Comparison of ENCODE assay signal across 8 cellular contexts in the genomic region with DNA sequence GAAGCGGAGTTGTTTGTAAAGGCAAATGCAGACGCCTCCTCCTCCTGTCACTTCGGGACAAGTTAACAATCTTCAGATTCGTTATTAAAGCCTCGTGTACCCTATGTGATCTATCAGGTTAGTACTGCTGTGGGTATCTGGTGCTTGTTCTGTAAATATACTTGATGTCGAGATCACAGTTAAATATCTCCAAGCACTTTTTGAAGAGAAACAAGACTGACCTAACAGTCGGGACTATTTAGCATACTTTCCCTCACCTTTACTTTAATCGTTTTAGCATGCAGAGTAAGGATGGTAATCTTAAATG. TPM values are rescaled to one million over a fixed set of nuclear protein-coding genes. Genes with fewer than 3 reads are reported as not detected.
DNase-seq lines count a peak whose midpoint lies in the region; ATAC-seq, FAIRE-seq and TF ChIP-seq lines count a peak whose summit lies in the region.

No MANE protein-coding gene starts in this region.

- peaks cover 2% of the 10 kb centered on the region for H3K9me3 Mint-ChIP-seq in activated CD8-positive, alpha-beta T cell treated with anti-CD3 and anti-CD28 coated beads for 36 hours

- H3K9me3 ChIP-seq in iPS-20b (ENCODE audit: insufficient read depth, low read depth, low read length) (no peaks in the 10 kb centered on the region), stomach smooth muscle (ENCODE audit: control insufficient read depth in 2 of 2, low read length in 2 of 2) (no peaks in the 10 kb centered on the region)

- peaks cover 5% of the 10 kb centered on the region for H3K36me3 Mint-ChIP-seq in activated CD8-positive, alpha-beta T cell treated with anti-CD3 and anti-CD28 coated beads for 36 hours (ENCODE audit: low read depth)

- FAIRE-seq in HTR-8/SVneo (lab: Jason Lieb, UNC): no peak

- H3K4me3 ChIP-seq in iPS-20b (ENCODE audit: low read length) (peak overlapping the region; percentile 96), stomach smooth muscle (ENCODE audit: low read length in 2 of 2) (peak overlapping the region; percentile 90 to 94)

- H3K9ac ChIP-seq in iPS-20b (ENCODE audit: low read depth, low read length) (peak overlapping the region; percentile 72), stomach smooth muscle (ENCODE audit: low read length in 2 of 2) (peak overlapping the region; percentile 88 to 95)

- H3K4me3 Mint-ChIP-seq in activated CD8-positive, alpha-beta T cell treated with anti-CD3 and anti-CD28 coated beads for 36 hours: peak overlapping the region; percentile 92

- POLR2A ChIA-PET in activated CD8-positive, alpha-beta T cell treated with anti-CD3 and anti-CD28 coated beads for 36 hours (lab: Charles Lee): interaction anchor here (0.9 to 1.9 kb wide), 6 partner anchors 8 to 285 kb away, joined by 3 to 7 read pairs (median 5); partner anchors contain the start of genes CENPL and DARS2

- no peak overlapping the region for H3K27ac ChIP-seq in iPS-20b (ENCODE audit: low read length)
- peak overlapping the region; percentile 85 for H3K27ac ChIP-seq in stomach smooth muscle (ENCODE audit: low read length)

- CTCF ChIA-PET in activated CD8-positive, alpha-beta T cell treated with anti-CD3 and anti-CD28 coated beads for 36 hours (lab: Charles Lee): interaction anchor here (0.7 to 2.2 kb wide), 5 partner anchors 51 to 511 kb away, joined by 3 to 16 read pairs (median 3); partner anchors contain the start of genes CENPL and DARS2

- peaks cover 18% of the 10 kb centered on the region for H3K4me1 Mint-ChIP-seq in activated CD8-positive, alpha-beta T cell treated with anti-CD3 and anti-CD28 coated beads for 36 hours (ENCODE audit: low read depth)

- intact Hi-C loops in activated CD8-positive, alpha-beta T cell treated with anti-CD3 and anti-CD28 coated beads for 36 hours (cut with micrococcal nuclease): loop anchor here (5.0 kb wide), 1 partner anchor 107 kb away; the partner anchor contains the start of genes CENPL and DARS2

- H3K27me3 ChIP-seq in iPS-20b (ENCODE audit: insufficient read depth, low read length) (peaks cover 35% of the 10 kb centered on the region), stomach smooth muscle (ENCODE audit: control insufficient read depth in 1 of 2, insufficient read depth in 2 of 2, low read length in 2 of 2) (no peaks in the 10 kb centered on the region)

- no peak for ATAC-seq in activated CD8-positive, alpha-beta T cell treated with anti-CD3 and anti-CD28 coated beads for 36 hours
- ATAC-seq in HG03139 (IDR thresholded peaks at IDR 0.05; ENCODE audit: unreplicated experiment) (no peak), HG02610 (IDR thresholded peaks at IDR 0.05; ENCODE audit: unreplicated experiment) (no peak)

- TF ChIP-seq CTCF in activated CD8-positive, alpha-beta T cell treated with anti-CD3 and anti-CD28 coated beads for 36 hours (IDR thresholded peaks at IDR 0.05): no peak

- peaks cover 8% of the 10 kb centered on the region for H3K27me3 Mint-ChIP-seq in activated CD8-positive, alpha-beta T cell treated with anti-CD3 and anti-CD28 coated beads for 36 hours

- H3K36me3 ChIP-seq in iPS-20b (ENCODE audit: insufficient read depth, low read depth, low read length) (no peaks in the 10 kb centered on the region), stomach smooth muscle (ENCODE audit: control insufficient read depth in 2 of 2, insufficient read depth in 2 of 2, low read length in 2 of 2) (no peaks in the 10 kb centered on the region)

- H3K4me1 ChIP-seq in iPS-20b (ENCODE audit: insufficient read depth, low read length): no peaks in the 10 kb centered on the region
- peaks cover 2% of the 10 kb centered on the region for H3K4me1 ChIP-seq in stomach smooth muscle (ENCODE audit: control insufficient read depth, insufficient read depth, low read length)

- H3K27ac Mint-ChIP-seq in activated CD8-positive, alpha-beta T cell treated with anti-CD3 and anti-CD28 coated beads for 36 hours: peak overlapping the region; percentile 94

- DNase-seq in SHP77 treated with DMSO at 0.1 percent for 48 hours (lab: John Stamatoyannopoulos, UW) (peak; percentile 25), SHP77 (lab: John Stamatoyannopoulos, UW) (no peak), HTR-8/SVneo (ENCODE audit: insufficient read length, low spot score) (no peak)
- no peak for DNase-seq in activated CD8-positive, alpha-beta T cell treated with anti-CD3 and anti-CD28 coated beads for 36 hours

RNA-seq across cellular contexts. Expression of gene KLHL20, which starts 0.7 kb away (rescaled TPM):
- 10 to 100 TPM; 14.5 to 15.8 TPM for total RNA-seq in activated CD8-positive, alpha-beta T cell treated with anti-CD3 and anti-CD28 coated beads for 36 hours

RNA-seq across cellular contexts. Expression of gene ANKRD45, which starts 45.8 kb away (rescaled TPM):
- total RNA-seq in activated CD8-positive, alpha-beta T cell treated with anti-CD3 and anti-CD28 coated beads for 36 hours: not detected
